6 cellular contexts compared by ENCODE assay signal in genomic region chr1:37380546-37380945, GRCh38.
DNase-seq lines count a peak whose midpoint lies in the region; TF ChIP-seq lines count a peak whose summit lies in the region.
"Not testable (repeated sequence)": the region's sequence is repeated elsewhere in the genome, so short reads cannot be mapped to it uniquely, and the experiment has no call there.

No MANE protein-coding gene starts in this region.

- not testable (repeated sequence) for H2BK15ac ChIP-seq in neuronal stem cell (ENCODE audit: low read length)

- H3K14ac ChIP-seq in neuronal stem cell (ENCODE audit: low read length) = not testable (repeated sequence)

- not testable (repeated sequence) for H4K91ac ChIP-seq in neuronal stem cell (ENCODE audit: low read depth, low read length, poor library complexity)

- H2BK5ac ChIP-seq in neuronal stem cell (ENCODE audit: low read length) = peak overlapping the region; percentile 53

- H3K27ac Mint-ChIP-seq in endodermal cell = not testable (repeated sequence)

- not testable (repeated sequence) for H3K27ac ChIP-seq in endodermal cell (ENCODE audit: low read depth, low read length); neuronal stem cell (replicated peaks; ENCODE audit: low read length)

- not testable (repeated sequence) for H3K9me3 ChIP-seq in endodermal cell (ENCODE audit: control insufficient read depth, low read length); neuronal stem cell (replicated peaks in 1 of 2; ENCODE audit: control insufficient read depth in 2 of 2, insufficient read depth in 1 of 2, low read depth in 1 of 2, low read length in 2 of 2)

- not testable (repeated sequence) for H3K36me3 Mint-ChIP-seq in endodermal cell (ENCODE audit: low read depth)

- H3K9me3 Mint-ChIP-seq in endodermal cell = not testable (repeated sequence)

- not testable (repeated sequence) for H3K9ac ChIP-seq in endodermal cell (ENCODE audit: extremely low read depth, low read length, poor library complexity, severe bottlenecking); neuronal stem cell (ENCODE audit: low read depth, low read length, poor library complexity)

- DNase-seq in ELF-1 (ENCODE audit: low read depth, low spot score) = peak; percentile 14
- DNase-seq in NCI-H146 (lab: John Stamatoyannopoulos, UW) = peak; percentile 8
- DNase-seq in NCI-H510A treated with DMSO at 0.1 percent for 48 hours (lab: John Stamatoyannopoulos, UW) = peak; percentile 96
- peak; percentile 30 for DNase-seq in NCI-H774 (lab: John Stamatoyannopoulos, UW)
- DNase-seq in endodermal cell = peak; percentile 64
- DNase-seq in neuronal stem cell (ENCODE audit: low spot score) = not testable (repeated sequence)

- not testable (repeated sequence) for H2AFZ ChIP-seq in neuronal stem cell (ENCODE audit: low read length)

- not testable (repeated sequence) for H3K27me3 ChIP-seq in endodermal cell (ENCODE audit: control insufficient read depth, insufficient read depth, low read length, poor library complexity, severe bottlenecking); neuronal stem cell (ENCODE audit: control insufficient read depth in 3 of 3, insufficient read depth in 3 of 3, low read depth in 1 of 3, low read length in 3 of 3)

- H3K27me3 Mint-ChIP-seq in endodermal cell (ENCODE audit: insufficient read depth) = peaks cover 29% of the 10 kb centered on the region

- not testable (repeated sequence) for H3K4ac ChIP-seq in neuronal stem cell (ENCODE audit: low read length)

- H3K4me1 ChIP-seq in endodermal cell (ENCODE audit: control insufficient read depth, insufficient read depth, low read length); neuronal stem cell (ENCODE audit: control insufficient read depth in 2 of 2, insufficient read depth in 1 of 2, low read depth in 1 of 2, low read length in 2 of 2): not testable (repeated sequence)

- not testable (repeated sequence) for H3K18ac ChIP-seq in neuronal stem cell (ENCODE audit: low read length)

- H3K4me1 Mint-ChIP-seq in endodermal cell = not testable (repeated sequence)

- H2BK12ac ChIP-seq in neuronal stem cell (ENCODE audit: low read length) = not testable (repeated sequence)

- H3K4me3 Mint-ChIP-seq in endodermal cell = not testable (repeated sequence)

- H3K4me3 ChIP-seq in endodermal cell (ENCODE audit: low read length); neuronal stem cell (ENCODE audit: low read length in 2 of 2): not testable (repeated sequence)

- H3K79me1 ChIP-seq in neuronal stem cell (ENCODE audit: low read depth, low read length) = not testable (repeated sequence)

- not testable (repeated sequence) for H3K36me3 ChIP-seq in endodermal cell (ENCODE audit: control insufficient read depth, insufficient read depth, low read length); neuronal stem cell (replicated peaks in 1 of 2; ENCODE audit: control insufficient read depth in 2 of 2, insufficient read depth in 2 of 2, low read length in 2 of 2)

- not testable (repeated sequence) for H3K23ac ChIP-seq in neuronal stem cell (ENCODE audit: low read depth, low read length, poor library complexity)

- WGBS in endodermal cell (ENCODE audit: insufficient coverage in 1 of 2, insufficient read length in 1 of 2), 2 experiments = 65 to 69% methylated on average over 8 to 9 of the region's 9 CpGs
- WGBS in neuronal stem cell (ENCODE audit: extremely low coverage in 2 of 2, insufficient read length in 2 of 2, insufficient replicate concordance in 1 of 2), 2 donors = no CpG with 5 or more reads among the region's 9 CpGs

- H2BK120ac ChIP-seq in neuronal stem cell (ENCODE audit: low read depth, low read length) = not testable (repeated sequence)

- H4K8ac ChIP-seq in neuronal stem cell (ENCODE audit: low read depth, low read length) = not testable (repeated sequence)

- not testable (repeated sequence) for TF ChIP-seq CTCF in endodermal cell (conservative IDR thresholded peaks at IDR 0.05)

- peak overlapping the region; percentile 8 for H2AK5ac ChIP-seq in neuronal stem cell (ENCODE audit: low read depth, low read length)

- not testable (repeated sequence) for H3K4me2 ChIP-seq in neuronal stem cell (ENCODE audit: insufficient read depth, low read length, poor library complexity, severe bottlenecking)
